9 cellular contexts compared by ENCODE assay signal in the genomic region with DNA sequence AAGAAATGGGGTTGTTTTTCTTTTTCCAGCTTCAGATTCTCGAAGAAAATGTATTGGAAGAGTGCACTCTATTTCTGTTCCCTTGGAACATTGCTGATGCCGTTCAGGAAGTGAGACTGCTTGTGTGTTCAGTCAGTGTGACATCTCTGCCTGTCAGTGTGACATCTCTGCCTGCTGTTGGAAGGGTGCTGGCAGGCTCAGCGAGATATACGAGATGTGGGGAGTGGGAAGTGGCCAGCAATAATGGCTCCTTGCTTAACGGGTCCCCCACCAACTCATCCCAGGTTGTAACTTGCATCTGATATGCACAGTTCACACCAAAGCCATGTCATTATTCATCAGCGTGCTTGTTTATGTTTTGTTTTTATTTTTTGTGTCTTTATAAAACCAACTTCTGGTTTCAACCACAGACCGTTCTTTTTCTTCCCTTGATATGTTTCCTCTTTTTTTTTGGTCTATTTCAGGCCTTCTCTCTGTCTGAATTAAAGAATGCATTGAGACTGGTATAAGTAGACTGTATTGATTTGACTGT.
A peak's percentile ranks its signal among the peaks of the same experiment; 100 is the strongest.
DNase-seq lines count a peak whose midpoint lies in the region; ATAC-seq and TF ChIP-seq lines count a peak whose summit lies in the region.
"Had no signal": no experiment of that assay in that cellular context is flagged by ENCODE, and none has a peak within 500 bp of the region (broad histone marks: within the 10 kb centered on the region; RNA-seq: fewer than 3 reads in every experiment).

No MANE protein-coding gene starts in this region.

- TF ChIP-seq CTCF in GM06990 (IDR thresholded peaks at IDR 0.05; ENCODE audit: insufficient read depth, low read length, poor library complexity, severe bottlenecking) = no peak

- DNase-seq in GM06990 (ENCODE audit: extremely low read depth, insufficient read length) = peak; percentile 51
- DNase-seq in KBM-7 = peak; percentile 66
- DNase-seq in NCI-H1048 (lab: John Stamatoyannopoulos, UW) = no peak
- no peak for DNase-seq in DMS79 (lab: John Stamatoyannopoulos, UW)
- no peak for DNase-seq in AG08395 (ENCODE audit: low spot score)
- DNase-seq in G401 (ENCODE audit: low spot score) = no peak

- in situ Hi-C loops in KBM-7 (cut with MboI; ENCODE audit: low pct_unique_long_range_greater_than_20kb, low sequenced_read_pairs) (no loop called here), G401 (cut with HindIII; ENCODE audit: low sequenced_read_pairs) (no loop called here)

- no peaks in the 10 kb centered on the region for H3K36me3 ChIP-seq in GM06990 (ENCODE audit: control insufficient read depth, insufficient read depth, low read length)

- H3K27me3 ChIP-seq in GM06990 (replicated peaks; ENCODE audit: control insufficient read depth, insufficient read depth, low read length) (no peaks in the 10 kb centered on the region), layer of hippocampus (ENCODE audit: control insufficient read depth, insufficient read depth, low read length) (no peaks in the 10 kb centered on the region)

- peak; percentile 38 for ATAC-seq in GM21360 (IDR thresholded peaks at IDR 0.05; ENCODE audit: unreplicated experiment)
- ATAC-seq: left colon had no signal

- peak overlapping the region; percentile 71 for H3K27ac ChIP-seq in layer of hippocampus (ENCODE audit: low read depth, low read length)

- H3K4me3 ChIP-seq in GM06990 (replicated peaks; ENCODE audit: low read depth, low read length) = peak overlapping the region; percentile 47

Comparison
In these comparisons a context has a peak if more than half of its experiments do, and no peak if none do; other contexts are left out.
1. DNase-seq: peak in GM06990 (single experiment) and KBM-7 (single experiment); none in NCI-H1048 (single experiment), DMS79 (single experiment), AG08395 (single experiment) and G401 (single experiment).